ENCODE assay signal across 10 cellular contexts in genomic region chr5:141102070-141102469, GRCh38. TPM values are rescaled to one million over a fixed set of nuclear protein-coding genes. Genes with fewer than 3 reads are reported as not detected.
"Had no signal": no experiment of that assay in that cellular context is flagged by ENCODE, and none has a peak within 500 bp of the region (broad histone marks: within the 10 kb centered on the region; RNA-seq: fewer than 3 reads in every experiment).

No MANE protein-coding gene starts in this region.

RNA-seq across cellular contexts. Expression of gene PCDHB3, which starts 1.8 kb away (rescaled TPM):
- total RNA-seq: activated naive CD4-positive, alpha-beta T cell treated with anti-CD3 and anti-CD28 coated beads for 36 hours; activated naive CD4-positive, alpha-beta T cell treated with anti-CD3 and anti-CD28 coated beads, Interleukin-2, amount 50 U/mL, for 72 hours; activated naive CD8-positive, alpha-beta T cell treated with anti-CD3 and anti-CD28 coated beads for 36 hours; activated naive CD8-positive, alpha-beta T cell treated with anti-CD3 and anti-CD28 coated beads, Interleukin-2, amount 10 ng/mL, durations not matched to agents 7 days and 5 days; activated T-cell treated with anti-CD3 and anti-CD28 coated beads, Interleukin-2, amount 50 U/mL, for 4 hours; activated T-cell treated with anti-CD3 and anti-CD28 coated beads, Interleukin-2, amount 50 U/mL, for 72 hours; activated T-helper 1 cell treated with anti-CD3 and anti-CD28 coated beads, Interleukin-12 subunit alpha, Interleukin-12 subunit beta, Interleukin-2, Interleukin-4 antibody, amounts not matched to agents 30 ng/mL and 10 ng/mL and 1 ng/mL, durations not matched to agents 14 hours and 24 hours and 36 hours; activated T-helper 2 cell treated with anti-CD3 and anti-CD28 coated beads, Interferon-gamma antibody, Interleukin-2, Interleukin-4, amounts not matched to agents 10 μg/mL and 5 μg/mL and 100 μg/mL, durations not matched to agents 14 hours and 24 hours and 36 hours had no signal

RNA-seq across cellular contexts. Expression of gene PCDHB2, which starts 7.7 kb away (rescaled TPM):
- total RNA-seq: activated naive CD4-positive, alpha-beta T cell treated with anti-CD3 and anti-CD28 coated beads for 36 hours; activated naive CD4-positive, alpha-beta T cell treated with anti-CD3 and anti-CD28 coated beads, Interleukin-2, amount 50 U/mL, for 72 hours; activated naive CD8-positive, alpha-beta T cell treated with anti-CD3 and anti-CD28 coated beads for 36 hours; activated naive CD8-positive, alpha-beta T cell treated with anti-CD3 and anti-CD28 coated beads, Interleukin-2, amount 10 ng/mL, durations not matched to agents 7 days and 5 days; activated T-cell treated with anti-CD3 and anti-CD28 coated beads, Interleukin-2, amount 50 U/mL, for 72 hours; activated T-helper 1 cell treated with anti-CD3 and anti-CD28 coated beads, Interleukin-12 subunit alpha, Interleukin-12 subunit beta, Interleukin-2, Interleukin-4 antibody, amounts not matched to agents 30 ng/mL and 10 ng/mL and 1 ng/mL, durations not matched to agents 14 hours and 24 hours and 36 hours had no signal

RNA-seq across cellular contexts. Expression of gene PCDHB4, which starts 19.5 kb away (rescaled TPM):
- total RNA-seq: activated naive CD4-positive, alpha-beta T cell treated with anti-CD3 and anti-CD28 coated beads for 36 hours; activated naive CD4-positive, alpha-beta T cell treated with anti-CD3 and anti-CD28 coated beads, Interleukin-2, amount 50 U/mL, for 72 hours; activated naive CD8-positive, alpha-beta T cell treated with anti-CD3 and anti-CD28 coated beads for 36 hours; activated naive CD8-positive, alpha-beta T cell treated with anti-CD3 and anti-CD28 coated beads, Interleukin-2, amount 10 ng/mL, durations not matched to agents 7 days and 5 days; activated T-cell treated with anti-CD3 and anti-CD28 coated beads, Interleukin-2, amount 50 U/mL, for 4 hours; activated T-cell treated with anti-CD3 and anti-CD28 coated beads, Interleukin-2, amount 50 U/mL, for 72 hours; activated T-helper 1 cell treated with anti-CD3 and anti-CD28 coated beads, Interleukin-12 subunit alpha, Interleukin-12 subunit beta, Interleukin-2, Interleukin-4 antibody, amounts not matched to agents 30 ng/mL and 10 ng/mL and 1 ng/mL, durations not matched to agents 14 hours and 24 hours and 36 hours; activated T-helper 17 cell treated with anti-CD3 and anti-CD28 coated beads, Interleukin-2, amount 50 U/mL, for 72 hours; activated T-helper 2 cell treated with anti-CD3 and anti-CD28 coated beads, Interferon-gamma antibody, Interleukin-2, Interleukin-4, amounts not matched to agents 10 μg/mL and 5 μg/mL and 100 μg/mL, durations not matched to agents 14 hours and 24 hours and 36 hours; bronchial epithelial cell had no signal

RNA-seq across cellular contexts. Expression of gene PCDHB5, which starts 32.9 kb away (rescaled TPM):
- total RNA-seq: activated naive CD4-positive, alpha-beta T cell treated with anti-CD3 and anti-CD28 coated beads for 36 hours; activated naive CD8-positive, alpha-beta T cell treated with anti-CD3 and anti-CD28 coated beads for 36 hours; activated naive CD8-positive, alpha-beta T cell treated with anti-CD3 and anti-CD28 coated beads, Interleukin-2, amount 10 ng/mL, durations not matched to agents 7 days and 5 days; activated T-cell treated with anti-CD3 and anti-CD28 coated beads, Interleukin-2, amount 50 U/mL, for 72 hours; activated T-helper 1 cell treated with anti-CD3 and anti-CD28 coated beads, Interleukin-12 subunit alpha, Interleukin-12 subunit beta, Interleukin-2, Interleukin-4 antibody, amounts not matched to agents 30 ng/mL and 10 ng/mL and 1 ng/mL, durations not matched to agents 14 hours and 24 hours and 36 hours; activated T-helper 17 cell treated with anti-CD3 and anti-CD28 coated beads, Interleukin-2, amount 50 U/mL, for 72 hours; activated T-helper 2 cell treated with anti-CD3 and anti-CD28 coated beads, Interferon-gamma antibody, Interleukin-2, Interleukin-4, amounts not matched to agents 10 μg/mL and 5 μg/mL and 100 μg/mL, durations not matched to agents 14 hours and 24 hours and 36 hours had no signal

RNA-seq across cellular contexts. Expression of gene PCDHB6, which starts 47.8 kb away (rescaled TPM):
- total RNA-seq: activated naive CD4-positive, alpha-beta T cell treated with anti-CD3 and anti-CD28 coated beads for 36 hours; activated naive CD4-positive, alpha-beta T cell treated with anti-CD3 and anti-CD28 coated beads, Interleukin-2, amount 50 U/mL, for 72 hours; activated naive CD8-positive, alpha-beta T cell treated with anti-CD3 and anti-CD28 coated beads for 36 hours; activated naive CD8-positive, alpha-beta T cell treated with anti-CD3 and anti-CD28 coated beads, Interleukin-2, amount 10 ng/mL, durations not matched to agents 7 days and 5 days; activated T-cell treated with anti-CD3 and anti-CD28 coated beads, Interleukin-2, amount 50 U/mL, for 72 hours; activated T-helper 1 cell treated with anti-CD3 and anti-CD28 coated beads, Interleukin-12 subunit alpha, Interleukin-12 subunit beta, Interleukin-2, Interleukin-4 antibody, amounts not matched to agents 30 ng/mL and 10 ng/mL and 1 ng/mL, durations not matched to agents 14 hours and 24 hours and 36 hours; activated T-helper 17 cell treated with anti-CD3 and anti-CD28 coated beads, Interleukin-2, amount 50 U/mL, for 72 hours; activated T-helper 2 cell treated with anti-CD3 and anti-CD28 coated beads, Interferon-gamma antibody, Interleukin-2, Interleukin-4, amounts not matched to agents 10 μg/mL and 5 μg/mL and 100 μg/mL, durations not matched to agents 14 hours and 24 hours and 36 hours; bronchial epithelial cell had no signal
